Comparison of ENCODE assay signal across 20 cellular contexts in genomic region chr11:74005721-74006517, GRCh38. TPM values are rescaled to one million over a fixed set of nuclear protein-coding genes. Genes with fewer than 3 reads are reported as not detected.
DNase-seq lines count a peak whose midpoint lies in the region; ATAC-seq lines count a peak whose summit lies in the region.
"Had no signal": no experiment of that assay in that cellular context is flagged by ENCODE, and none has a peak within 500 bp of the region (broad histone marks: within the 10 kb centered on the region; RNA-seq: fewer than 3 reads in every experiment).

No MANE protein-coding gene starts in this region.

- H3K9me3 ChIP-seq in T-helper 17 cell (ENCODE audit: control insufficient read depth, low read length, poor library complexity, severe bottlenecking), result no peaks in the 10 kb centered on the region
- H3K9me3 ChIP-seq in effector memory CD4-positive, alpha-beta T cell (ENCODE audit: control insufficient read depth, low read length), result no peaks in the 10 kb centered on the region
- H3K9me3 ChIP-seq: BLaER1, gastroesophageal sphincter, left ventricle myocardium inferior had no signal

- H3K36me3 Mint-ChIP-seq in T-helper 2 cell treated with Interferon-gamma antibody and Interleukin-4, amounts not matched to agents 5 μg/mL and 100 μg/mL, for 36 hours (ENCODE audit: low read depth), result peaks cover 35% of the 10 kb centered on the region
- H3K36me3 Mint-ChIP-seq in T-helper 17 cell (ENCODE audit: low read depth), result no peaks in the 10 kb centered on the region

- peak overlapping the region; percentile 94 for H3K27ac Mint-ChIP-seq in T-helper 2 cell treated with Interferon-gamma antibody and Interleukin-4, amounts not matched to agents 5 μg/mL and 100 μg/mL, for 36 hours
- H3K27ac Mint-ChIP-seq in T-helper 17 cell, result peak overlapping the region; percentile 100

- H3K4me3 Mint-ChIP-seq in T-helper 2 cell treated with Interferon-gamma antibody and Interleukin-4, amounts not matched to agents 5 μg/mL and 100 μg/mL, for 36 hours, result peak overlapping the region; percentile 79
- H3K4me3 Mint-ChIP-seq in T-helper 17 cell, result peak overlapping the region; percentile 90

- H3K4me3 ChIP-seq in effector memory CD4-positive, alpha-beta T cell (ENCODE audit: insufficient read depth, low read depth, low read length, poor library complexity, severe bottlenecking), result peak overlapping the region; percentile 8
- H3K4me3 ChIP-seq: BLaER1, gastroesophageal sphincter, K562, left ventricle myocardium inferior had no signal

- no peaks in the 10 kb centered on the region for H3K27me3 Mint-ChIP-seq in T-helper 2 cell treated with Interferon-gamma antibody and Interleukin-4, amounts not matched to agents 5 μg/mL and 100 μg/mL, for 36 hours (ENCODE audit: low read depth)
- H3K27me3 Mint-ChIP-seq in T-helper 17 cell, result no peaks in the 10 kb centered on the region

- peak overlapping the region; percentile 64 for H3K27ac ChIP-seq in effector memory CD4-positive, alpha-beta T cell (ENCODE audit: insufficient read depth, low read length, poor library complexity, severe bottlenecking)
- H3K27ac ChIP-seq: BLaER1, gastroesophageal sphincter, HL-60, left ventricle myocardium inferior, parathyroid adenoma had no signal

- ATAC-seq in T-helper 17 cell (no peak), sciatic nerve (no peak), HG03280 (IDR thresholded peaks at IDR 0.05; ENCODE audit: unreplicated experiment) (no peak)
- ATAC-seq: gastroesophageal sphincter had no signal

- intact Hi-C loops in sciatic nerve (cut with DNase I), result no loop called here

- no peaks in the 10 kb centered on the region for H3K36me3 ChIP-seq in effector memory CD4-positive, alpha-beta T cell (ENCODE audit: control insufficient read depth, insufficient read depth, low read length)

- H3K9me3 Mint-ChIP-seq in T-helper 2 cell treated with Interferon-gamma antibody and Interleukin-4, amounts not matched to agents 5 μg/mL and 100 μg/mL, for 36 hours, result no peaks in the 10 kb centered on the region

- H3K27me3 ChIP-seq in effector memory CD4-positive, alpha-beta T cell (replicated peaks; ENCODE audit: control insufficient read depth, insufficient read depth, low read length, poor library complexity, severe bottlenecking), result no peaks in the 10 kb centered on the region
- H3K27me3 ChIP-seq: BLaER1, gastroesophageal sphincter had no signal

- H3K4me1 Mint-ChIP-seq in T-helper 2 cell treated with Interferon-gamma antibody and Interleukin-4, amounts not matched to agents 5 μg/mL and 100 μg/mL, for 36 hours (ENCODE audit: low read depth), result peaks cover 66% of the 10 kb centered on the region
- H3K4me1 Mint-ChIP-seq in T-helper 17 cell, result peaks cover 68% of the 10 kb centered on the region

- H3K4me1 ChIP-seq in effector memory CD4-positive, alpha-beta T cell (ENCODE audit: control insufficient read depth, insufficient read depth, low read length, poor library complexity, severe bottlenecking), result peaks cover 68% of the 10 kb centered on the region
- H3K4me1 ChIP-seq: gastroesophageal sphincter, parathyroid adenoma had no signal

- no peak for DNase-seq in T-helper 2 cell treated with Interferon-gamma antibody and Interleukin-4, amounts not matched to agents 5 μg/mL and 100 μg/mL, for 36 hours (ENCODE audit: low spot score)
- DNase-seq in T-helper 2 cell (no peak), T-helper 17 cell (no peak), sciatic nerve (ENCODE audit: low spot score) (peak; percentile 49), middle frontal gyrus (ENCODE audit: extremely low spot score, low spot score) (no peak), HuH-7 (ENCODE audit: low spot score) (no peak)
- no peak for DNase-seq in effector memory CD4-positive, alpha-beta T cell
- DNase-seq: DMS153, left ventricle myocardium inferior, NCI-H2081, NCI-H510A, SHP77, trophoblast cell had no signal

RNA-seq across cellular contexts. Expression of gene UCP3, which starts 3.0 kb away (rescaled TPM):
- total RNA-seq in T-helper 17 cell (1 to 10 TPM; 5.5 to 6.0 TPM), sciatic nerve (2.6 TPM)

RNA-seq across cellular contexts. Expression of gene UCP2, which starts 23.3 kb away (rescaled TPM):
- total RNA-seq in T-helper 17 cell (100 to 1,000 TPM; 701 to 919 TPM), sciatic nerve (43.1 TPM)

RNA-seq across cellular contexts. Expression of gene DNAJB13, which starts 55.1 kb away (rescaled TPM):
- total RNA-seq in T-helper 17 cell (under 1 TPM in 1 of 2 donors, not detected in 1; 0.40 TPM), sciatic nerve (0.62 TPM)
- total RNA-seq: A172, gastroesophageal sphincter, K562, left ventricle myocardium inferior had no signal

Comparison
In these comparisons a context has a peak if more than half of its experiments do, and no peak if none do; other contexts are left out.
1. RNA of gene UCP2, which starts 23.3 kb away (total RNA-seq): 701 to 919 TPM in T-helper 17 cell; 43.1 TPM in sciatic nerve (single experiment); every median in the first group is over 10 times any median in the second.